Comparison of ENCODE assay signal across 9 cellular contexts in the genomic region with DNA sequence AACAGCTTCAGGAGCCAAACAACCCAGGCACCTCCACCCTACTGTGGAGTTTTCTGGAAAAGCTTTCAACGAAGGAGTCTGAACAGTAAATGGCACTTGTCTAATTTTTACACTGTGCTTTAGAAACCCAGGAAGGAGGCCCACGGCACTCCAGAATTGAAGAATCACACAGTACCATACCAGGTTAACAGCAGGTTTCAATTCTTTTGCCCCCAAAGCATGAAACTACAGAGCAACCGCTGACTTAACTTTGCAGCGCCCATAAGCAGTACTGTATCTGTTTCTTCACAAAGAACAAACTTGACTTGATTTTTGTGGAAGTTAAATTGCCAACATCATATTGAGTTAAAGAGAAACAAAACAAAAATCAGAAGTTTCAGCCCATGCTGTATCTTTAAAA.
DNase-seq lines count a peak whose midpoint lies in the region; ATAC-seq and TF ChIP-seq lines count a peak whose summit lies in the region.
"Had no signal": no experiment of that assay in that cellular context is flagged by ENCODE, and none has a peak within 500 bp of the region (broad histone marks: within the 10 kb centered on the region; RNA-seq: fewer than 3 reads in every experiment).

No MANE protein-coding gene starts in this region.

- WGBS in SK-N-SH (ENCODE audit: low lambda C conversion rate): 92% methylated on average over 4 of the region's 4 CpGs
- WGBS in hepatocyte (ENCODE audit: low lambda C conversion rate, missing lambda C conversion rate): 71% methylated on average over 4 of the region's 4 CpGs

- TF ChIP-seq RAD21 in SK-N-SH (IDR thresholded peaks at IDR 0.05; ENCODE audit: low read length): no peak

- DNase-seq in SK-N-SH (no peak), hepatocyte (ENCODE audit: low spot score) (no peak), islet precursor cell (no peak)
- DNase-seq in activated CD4-positive, alpha-beta memory T cell treated with anti-CD3 and anti-CD28 coated beads, Interleukin-2, amount 10 ng/mL, durations not matched to agents 7 days and 5 days: no peak
- no peak for DNase-seq in stimulated activated effector memory CD8-positive, alpha-beta T cell treated with anti-CD3 and anti-CD28 coated beads, Interleukin-12 subunit alpha, Interleukin-12 subunit beta, amount 100 ng/mL, for 72 hours (ENCODE audit: low spot score in 2 of 2)

- ATAC-seq in SK-N-SH treated with all-trans-retinoic acid at 6 μM for 48 hours: no peak
- peak; percentile 57 for ATAC-seq in stimulated activated effector memory CD8-positive, alpha-beta T cell treated with anti-CD3 and anti-CD28 coated beads, Interleukin-12 subunit alpha, Interleukin-12 subunit beta, amount 100 ng/mL, for 72 hours
- ATAC-seq in GM18498 (IDR thresholded peaks at IDR 0.05; ENCODE audit: unreplicated experiment): no peak
- ATAC-seq in HG02938 (IDR thresholded peaks at IDR 0.05; ENCODE audit: unreplicated experiment): no peak

- peaks cover 5% of the 10 kb centered on the region for H3F3A ChIP-seq in SK-N-SH (replicated peaks; ENCODE audit: insufficient read depth)

- H3K36me3 Mint-ChIP-seq in activated CD4-positive, alpha-beta memory T cell treated with anti-CD3 and anti-CD28 coated beads, Interleukin-2, amount 10 ng/mL, durations not matched to agents 7 days and 5 days (ENCODE audit: low read depth): peaks cover 26% of the 10 kb centered on the region
- H3K36me3 Mint-ChIP-seq in stimulated activated effector memory CD8-positive, alpha-beta T cell treated with anti-CD3 and anti-CD28 coated beads, Interleukin-12 subunit alpha, Interleukin-12 subunit beta, amount 100 ng/mL, for 72 hours: peaks cover 19% of the 10 kb centered on the region

- peak overlapping the region; percentile 41 for H3K27ac Mint-ChIP-seq in activated CD4-positive, alpha-beta memory T cell treated with anti-CD3 and anti-CD28 coated beads, Interleukin-2, amount 10 ng/mL, durations not matched to agents 7 days and 5 days
- peak overlapping the region; percentile 76 for H3K27ac Mint-ChIP-seq in stimulated activated effector memory CD8-positive, alpha-beta T cell treated with anti-CD3 and anti-CD28 coated beads, Interleukin-12 subunit alpha, Interleukin-12 subunit beta, amount 100 ng/mL, for 72 hours

- H3K79me2 ChIP-seq in SK-N-SH (ENCODE audit: insufficient read depth) (peaks cover 53% of the 10 kb centered on the region), hepatocyte (peaks cover 84% of the 10 kb centered on the region)

- H3K27ac ChIP-seq in SK-N-SH (ENCODE audit: low read depth in 2 of 2, low read length in 1 of 2): peak overlapping the region in 1 of 2 experiments; percentile 88; a peak in 1 of 4 replicates
- H3K27ac ChIP-seq in hepatocyte: peak overlapping the region; percentile 96
- H3K27ac ChIP-seq: 22Rv1 had no signal

- no peaks in the 10 kb centered on the region for H3K9me3 ChIP-seq in SK-N-SH
- H3K9me3 ChIP-seq in hepatocyte (ENCODE audit: low read depth): no peaks in the 10 kb centered on the region

- no peaks in the 10 kb centered on the region for H3K9me2 ChIP-seq in SK-N-SH
- H3K9me2 ChIP-seq in hepatocyte (replicated peaks; ENCODE audit: insufficient read depth): no peaks in the 10 kb centered on the region

- H3K4me2 ChIP-seq in SK-N-SH (peak overlapping the region; percentile 45; the same call in 1 of the 2 replicates), hepatocyte (peak overlapping the region; percentile 83)

- POLR2A ChIA-PET in SK-N-SH (lab: Yijun Ruan, JAX): no interaction called here
- POLR2A ChIA-PET in activated CD4-positive, alpha-beta memory T cell treated with anti-CD3 and anti-CD28 coated beads, Interleukin-2, amount 10 ng/mL, durations not matched to agents 7 days and 5 days (lab: Charles Lee): interaction anchor here (0.9 to 1.4 kb wide), 2 partner anchors 40 to 64 kb away, joined by 3 to 5 read pairs; no protein-coding TSS in a partner anchor

- H4K20me1 ChIP-seq in SK-N-SH (ENCODE audit: insufficient read depth) (no peaks in the 10 kb centered on the region), hepatocyte (ENCODE audit: insufficient read depth, poor library complexity, severe bottlenecking) (no peaks in the 10 kb centered on the region)

- peaks cover 68% of the 10 kb centered on the region for H3K4me1 Mint-ChIP-seq in activated CD4-positive, alpha-beta memory T cell treated with anti-CD3 and anti-CD28 coated beads, Interleukin-2, amount 10 ng/mL, durations not matched to agents 7 days and 5 days
- H3K4me1 Mint-ChIP-seq in stimulated activated effector memory CD8-positive, alpha-beta T cell treated with anti-CD3 and anti-CD28 coated beads, Interleukin-12 subunit alpha, Interleukin-12 subunit beta, amount 100 ng/mL, for 72 hours: peaks cover 68% of the 10 kb centered on the region

- H2AFZ ChIP-seq in SK-N-SH (ENCODE audit: low read depth) (no peak overlapping the region), hepatocyte (no peak overlapping the region)

- H3K4me1 ChIP-seq in SK-N-SH (ENCODE audit: control insufficient read depth in 1 of 2, insufficient read depth in 2 of 2, low read depth in 1 of 2, low read length in 1 of 2): peaks cover 0 to 10% of the 10 kb centered on the region in 2 experiments; a peak in 3 of 4 replicates
- peaks cover 23% of the 10 kb centered on the region for H3K4me1 ChIP-seq in hepatocyte (ENCODE audit: insufficient read depth)

- peak overlapping the region; percentile 89 for H3K4me3 Mint-ChIP-seq in activated CD4-positive, alpha-beta memory T cell treated with anti-CD3 and anti-CD28 coated beads, Interleukin-2, amount 10 ng/mL, durations not matched to agents 7 days and 5 days
- H3K4me3 Mint-ChIP-seq in stimulated activated effector memory CD8-positive, alpha-beta T cell treated with anti-CD3 and anti-CD28 coated beads, Interleukin-12 subunit alpha, Interleukin-12 subunit beta, amount 100 ng/mL, for 72 hours: peak overlapping the region; percentile 93

- H3K9me3 Mint-ChIP-seq in activated CD4-positive, alpha-beta memory T cell treated with anti-CD3 and anti-CD28 coated beads, Interleukin-2, amount 10 ng/mL, durations not matched to agents 7 days and 5 days: no peaks in the 10 kb centered on the region
- H3K9me3 Mint-ChIP-seq in stimulated activated effector memory CD8-positive, alpha-beta T cell treated with anti-CD3 and anti-CD28 coated beads, Interleukin-12 subunit alpha, Interleukin-12 subunit beta, amount 100 ng/mL, for 72 hours: no peaks in the 10 kb centered on the region

- H3K27me3 ChIP-seq in SK-N-SH (ENCODE audit: insufficient read depth): no peaks in the 10 kb centered on the region
- no peaks in the 10 kb centered on the region for H3K27me3 ChIP-seq in hepatocyte

- CTCF ChIA-PET in SK-N-SH (lab: Yijun Ruan, JAX): no interaction called here
- CTCF ChIA-PET in activated CD4-positive, alpha-beta memory T cell treated with anti-CD3 and anti-CD28 coated beads, Interleukin-2, amount 10 ng/mL, durations not matched to agents 7 days and 5 days (lab: Charles Lee): no interaction called here

- TF ChIP-seq CTCF in SK-N-SH (IDR thresholded peaks at IDR 0.05) (no peak), hepatocyte (IDR thresholded peaks at IDR 0.05; ENCODE audit: poor library complexity) (no peak)

- H3K4me3 ChIP-seq in SK-N-SH (ENCODE audit: low read depth in 2 of 2, low read length in 1 of 2) (no peak overlapping the region), hepatocyte (no peak overlapping the region)

- H3K36me3 ChIP-seq in SK-N-SH (replicated peaks in 1 of 2; ENCODE audit: control insufficient read depth in 1 of 2, insufficient read depth in 2 of 2, low read length in 1 of 2) (no peaks in the 10 kb centered on the region), hepatocyte (replicated peaks; ENCODE audit: insufficient read depth, low read depth) (no peaks in the 10 kb centered on the region)

- TF ChIP-seq EP300 in SK-N-SH (IDR thresholded peaks at IDR 0.05; ENCODE audit: borderline replicate concordance in 1 of 2, low read depth in 1 of 2, low read length in 1 of 2): no peak

- H3K27me3 Mint-ChIP-seq in activated CD4-positive, alpha-beta memory T cell treated with anti-CD3 and anti-CD28 coated beads, Interleukin-2, amount 10 ng/mL, durations not matched to agents 7 days and 5 days: no peaks in the 10 kb centered on the region

- no peak overlapping the region for H3K9ac ChIP-seq in SK-N-SH

TF ChIP-seq in SK-N-SH, 30 proteins besides CTCF, POLR2A, EP300 and RAD21:
- TF ChIP-seq, protein P1, sequence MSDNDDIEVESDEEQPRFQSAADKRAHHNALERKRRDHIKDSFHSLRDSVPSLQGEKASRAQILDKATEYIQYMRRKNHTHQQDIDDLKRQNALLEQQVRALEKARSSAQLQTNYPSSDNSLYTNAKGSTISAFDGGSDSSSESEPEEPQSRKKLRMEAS (IDR thresholded peaks at IDR 0.05; ENCODE audit: low read depth): no peak
- TF ChIP-seq POLR2AphosphoS5 (IDR thresholded peaks at IDR 0.05; ENCODE audit: low read depth, low read length) (no peak), ELF1 (IDR thresholded peaks at IDR 0.05) (no peak), SMC3 (IDR thresholded peaks at IDR 0.05; ENCODE audit: low read depth, low read length) (no peak)
- TF ChIP-seq, protein P2, sequence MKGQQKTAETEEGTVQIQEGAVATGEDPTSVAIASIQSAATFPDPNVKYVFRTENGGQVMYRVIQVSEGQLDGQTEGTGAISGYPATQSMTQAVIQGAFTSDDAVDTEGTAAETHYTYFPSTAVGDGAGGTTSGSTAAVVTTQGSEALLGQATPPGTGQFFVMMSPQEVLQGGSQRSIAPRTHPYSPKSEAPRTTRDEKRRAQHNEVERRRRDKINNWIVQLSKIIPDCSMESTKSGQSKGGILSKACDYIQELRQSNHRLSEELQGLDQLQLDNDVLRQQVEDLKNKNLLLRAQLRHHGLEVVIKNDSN (IDR thresholded peaks at IDR 0.05; ENCODE audit: borderline replicate concordance, low read depth): no peak

TF ChIP-seq in SK-N-SH treated with all-trans-retinoic acid at 6 μM for 48 hours, 23 proteins besides CTCF, POLR2A, EP300 and RAD21:
- TF ChIP-seq ZC3H10 (CRISPR knock-in tag; IDR thresholded peaks at IDR 0.05): no peak
